In the genomic region with DNA sequence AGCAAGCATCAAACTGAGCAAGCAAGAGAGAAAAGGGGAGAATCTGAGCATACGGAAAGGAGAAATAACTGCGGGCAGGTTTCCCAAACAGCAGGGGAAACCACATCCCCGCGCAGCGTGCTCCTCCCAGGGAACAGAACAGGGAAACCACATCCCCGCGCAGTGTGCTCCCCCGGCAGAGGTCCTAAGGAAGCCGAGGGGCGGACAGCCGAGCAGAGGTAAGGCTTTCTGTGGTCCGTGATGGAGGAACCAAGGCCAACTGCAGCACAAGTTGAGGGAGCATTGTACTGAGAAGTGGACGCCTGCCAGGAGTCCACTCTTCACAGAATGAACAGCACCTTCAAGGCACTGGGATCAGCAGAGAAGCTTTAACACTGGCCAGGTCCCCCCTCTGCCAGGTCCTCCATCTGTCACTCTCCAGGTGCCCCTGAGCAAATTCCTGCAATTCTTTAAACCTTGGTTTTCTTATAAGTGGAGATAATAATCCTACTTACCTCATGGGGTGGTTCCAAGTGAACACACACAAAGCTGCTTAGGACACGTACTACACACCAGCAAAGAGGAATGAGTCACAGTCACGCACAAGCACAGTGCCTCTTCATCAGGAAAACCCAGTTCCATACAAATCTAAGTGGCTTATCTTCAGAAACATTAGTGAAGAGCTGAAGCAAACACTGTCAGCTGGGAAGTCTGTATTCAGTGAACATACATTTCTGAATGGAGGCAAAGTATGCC, we compare ENCODE assay signal across 11 cellular contexts. TPM values are rescaled to one million over a fixed set of nuclear protein-coding genes. Genes with fewer than 3 reads are reported as not detected.
DNase-seq lines count a peak whose midpoint lies in the region; ATAC-seq and TF ChIP-seq lines count a peak whose summit lies in the region.
"Had no signal": no experiment of that assay in that cellular context is flagged by ENCODE, and none has a peak within 500 bp of the region (broad histone marks: within the 10 kb centered on the region; RNA-seq: fewer than 3 reads in every experiment).

No MANE protein-coding gene starts in this region.

- DNase-seq in CD14-positive monocyte (ENCODE audit: low spot score) (no peak), Karpas-422 (no peak), chondrocyte (ENCODE audit: low spot score) (no peak), mesothelial cell of epicardium (ENCODE audit: low spot score in 2 of 2, unreplicated experiment in 2 of 2) (no peak), esophagus muscularis mucosa (ENCODE audit: extremely low spot score) (no peak), NCI-H2171 treated with DMSO at 0.1 percent for 48 hours (lab: John Stamatoyannopoulos, UW) (no peak), GM10248 (ENCODE audit: extremely low spot score) (no peak)
- DNase-seq: activated T-cell treated with anti-CD3 and anti-CD28 coated beads, Interleukin-2, amount 50 U/mL, for 48 hours; NCI-H1694 treated with DMSO at 0.1 percent for 48 hours had no signal

- no peaks in the 10 kb centered on the region for H4K20me1 ChIP-seq in Karpas-422 (ENCODE audit: insufficient read depth, low read depth, low read length)

- H3K4me3 Mint-ChIP-seq in CD14-positive monocyte (peak overlapping the region; percentile 4 to 83), chondrocyte (ENCODE audit: unreplicated experiment) (no peak overlapping the region), mesothelial cell of epicardium (no peak overlapping the region)

- ATAC-seq in GM18858 (IDR thresholded peaks at IDR 0.05; ENCODE audit: unreplicated experiment), result no peak

- TF ChIP-seq EP300 in esophagus muscularis mucosa (IDR thresholded peaks at IDR 0.05), result no peak

- CTCF ChIA-PET in GM10248 (lab: Yijun Ruan, JAX), result interaction anchor here (0.7 to 2.0 kb wide), 5 partner anchors 10 to 122 kb away, joined by 3 to 7 read pairs (median 4); no protein-coding TSS in a partner anchor

- no peak overlapping the region for H3K4me3 ChIP-seq in Karpas-422 (ENCODE audit: low read length)
- no peak overlapping the region for H3K4me3 ChIP-seq in esophagus muscularis mucosa
- H3K4me3 ChIP-seq: SK-N-MC had no signal

- no peaks in the 10 kb centered on the region for H3K27me3 ChIP-seq in Karpas-422 (ENCODE audit: low read length)
- no peaks in the 10 kb centered on the region for H3K27me3 ChIP-seq in esophagus muscularis mucosa

- no peaks in the 10 kb centered on the region for H3K9me2 ChIP-seq in Karpas-422 (replicated peaks; ENCODE audit: insufficient read depth, low read length)

- POLR2A ChIA-PET in GM10248 (lab: Yijun Ruan, JAX), result no interaction called here

- no peaks in the 10 kb centered on the region for H3K79me2 ChIP-seq in Karpas-422 (ENCODE audit: low read length)

- H3K36me3 Mint-ChIP-seq in CD14-positive monocyte (peaks cover 6 to 8% of the 10 kb centered on the region in 2 donors), chondrocyte (ENCODE audit: low read depth) (peaks cover 5% of the 10 kb centered on the region), mesothelial cell of epicardium (no peaks in the 10 kb centered on the region)

- H3K9me3 ChIP-seq in Karpas-422 (ENCODE audit: low read length) (no peaks in the 10 kb centered on the region), esophagus muscularis mucosa (no peaks in the 10 kb centered on the region)

- 0 out of 2 replicates have a peak, but pooled peaks cover 13% of the 10 kb centered on the region for H3K36me3 ChIP-seq in Karpas-422 (ENCODE audit: insufficient read depth, low read length)
- H3K36me3 ChIP-seq in esophagus muscularis mucosa, result peaks cover 0 to 8% (median 0%) of the 10 kb centered on the region in 4 donors

- intact Hi-C loops in CD14-positive monocyte (cut with micrococcal nuclease) (no loop called here), esophagus muscularis mucosa (cut with DNase I) (no loop called here)

- peaks cover 0 to 8% (median 3%) of the 10 kb centered on the region in 7 donors for H3K9me3 Mint-ChIP-seq in CD14-positive monocyte
- no peaks in the 10 kb centered on the region for H3K9me3 Mint-ChIP-seq in chondrocyte (ENCODE audit: low read depth)
- peaks cover 7% of the 10 kb centered on the region for H3K9me3 Mint-ChIP-seq in mesothelial cell of epicardium

- peak overlapping the region in 6 of 7 donors; percentile 23 to 79 (median 66) for H3K27ac Mint-ChIP-seq in CD14-positive monocyte
- peak overlapping the region; percentile 95 for H3K27ac Mint-ChIP-seq in chondrocyte (ENCODE audit: unreplicated experiment)
- peak overlapping the region; percentile 0 for H3K27ac Mint-ChIP-seq in mesothelial cell of epicardium

- 57% methylated on average over 13 of the region's 15 CpGs for WGBS in esophagus muscularis mucosa

- H3K4me1 ChIP-seq in Karpas-422 (ENCODE audit: low read length) (peaks cover 22% of the 10 kb centered on the region), esophagus muscularis mucosa (peaks cover 0 to 5% (median 2%) of the 10 kb centered on the region in 4 donors)

- H2AFZ ChIP-seq in Karpas-422 (ENCODE audit: low read length), result no peak overlapping the region

- TF ChIP-seq CTCF in CD14-positive monocyte (IDR thresholded peaks at IDR 0.05), result no peak
- no peak for TF ChIP-seq CTCF in chondrocyte (IDR thresholded peaks at IDR 0.05)
- no peak for TF ChIP-seq CTCF in mesothelial cell of epicardium (IDR thresholded peaks at IDR 0.05; ENCODE audit: unreplicated experiment)
- no peak for TF ChIP-seq CTCF in esophagus muscularis mucosa (IDR thresholded peaks at IDR 0.05)
- TF ChIP-seq CTCF in GM10248 (IDR thresholded peaks at IDR 0.05; ENCODE audit: control extremely low read depth, extremely low read depth, low read depth, missing control alignments), result no peak

- H3K4me1 Mint-ChIP-seq in CD14-positive monocyte (peaks cover 31% of the 10 kb centered on the region), chondrocyte (ENCODE audit: low read depth) (peaks cover 27% of the 10 kb centered on the region), mesothelial cell of epicardium (peaks cover 13% of the 10 kb centered on the region)

- no peak for TF ChIP-seq POLR2A in esophagus muscularis mucosa (IDR thresholded peaks at IDR 0.05; ENCODE audit: low read depth)

- H3K9ac ChIP-seq in Karpas-422 (ENCODE audit: low read length), result no peak overlapping the region

- H3K27me3 Mint-ChIP-seq in CD14-positive monocyte (ENCODE audit: low read depth in 3 of 3), result peaks cover 4 to 7% (median 4%) of the 10 kb centered on the region in 3 donors
- H3K27me3 Mint-ChIP-seq in chondrocyte (ENCODE audit: low read depth), result no peaks in the 10 kb centered on the region
- H3K27me3 Mint-ChIP-seq in mesothelial cell of epicardium (ENCODE audit: low read depth), result no peaks in the 10 kb centered on the region

- no peak overlapping the region for H3K4me2 ChIP-seq in Karpas-422 (ENCODE audit: low read depth, low read length, poor library complexity, severe bottlenecking)

- H3K27ac ChIP-seq in Karpas-422 (ENCODE audit: low read length), result peak overlapping the region; percentile 90; the same call in 1 of the 2 replicates
- H3K27ac ChIP-seq in esophagus muscularis mucosa (replicated peaks in 1 of 4), result no peak overlapping the region
- H3K27ac ChIP-seq: SK-N-MC had no signal

RNA-seq across cellular contexts. Expression of a gene that starts 23.0 kb away (rescaled TPM):
- 10 to 100 TPM; 22.0 to 24.5 TPM for polyA plus RNA-seq in CD14-positive monocyte
- total RNA-seq in Karpas-422 (2014; rRNA removed; shearing (Covaris generic); ENCODE audit: low replicate concordance), result 28.4 and 29.7 TPM in 2 replicates
- total RNA-seq in chondrocyte (329 to 361 TPM (median 332 TPM) in 3 replicates), mesothelial cell of epicardium (109 to 116 TPM (median 116 TPM) in 3 replicates), esophagus muscularis mucosa (100 to 1,000 TPM in 3 of 4 donors, 10 to 100 TPM in 1; 99.7 to 168 (median 133) TPM)

Comparison
In these comparisons a context has a peak if more than half of its experiments do, and no peak if none do; other contexts are left out.
1. H3K27ac Mint-ChIP-seq: peak in every context shown above with its lines; median percentile 95 in chondrocyte; 66 in CD14-positive monocyte; 0 in mesothelial cell of epicardium.
2. H3K4me3 Mint-ChIP-seq: peak in CD14-positive monocyte (2 of 2); none in chondrocyte (single experiment) and mesothelial cell of epicardium (single experiment).